Comparison of ENCODE assay signal across 8 cellular contexts in genomic region chr6:125153541-125154183, GRCh38. TPM values are rescaled to one million over a fixed set of nuclear protein-coding genes. Genes with fewer than 3 reads are reported as not detected.
DNase-seq lines count a peak whose midpoint lies in the region; ATAC-seq and FAIRE-seq lines count a peak whose summit lies in the region.

Gene TPD52L1, plus strand, starts transcription at chr6:125153773. Its CDS starts 179 bp downstream, at chr6:125153952.

- H2BK5ac ChIP-seq in mesenchymal stem cell (ENCODE audit: low read depth, low read length, poor library complexity, severe bottlenecking) = no peak within 1 kb of the TSS

- H3K36me3 ChIP-seq in endocrine pancreas (ENCODE audit: control insufficient read depth, insufficient read depth, low read length) (no peaks in the 10 kb centered on the region), mesenchymal stem cell (ENCODE audit: control insufficient read depth in 1 of 2, insufficient read depth in 2 of 2, low read depth in 1 of 2, low read length in 2 of 2) (no peaks in the 10 kb centered on the region)

- H3K4me2 ChIP-seq in mesenchymal stem cell (ENCODE audit: low read length, poor library complexity, severe bottlenecking) = peak within 1 kb of the TSS; percentile 98

- no peak within 1 kb of the TSS for H2BK120ac ChIP-seq in mesenchymal stem cell (ENCODE audit: low read depth, low read length)

- DNase-seq in AG20443 (ENCODE audit: low spot score) (peak; percentile 82), GM19239 (ENCODE audit: insufficient read length, low spot score) (peak; percentile 67), NCI-H526 (lab: John Stamatoyannopoulos, UW) (peak; percentile 47 to 77), mesenchymal stem cell (peak; percentile 65)
- peak; percentile 77 for DNase-seq in activated CD8-positive, alpha-beta memory T cell treated with anti-CD3 and anti-CD28 coated beads for 24 hours
- peak; percentile 36 for DNase-seq in stimulated activated CD8-positive, alpha-beta memory T cell treated with anti-CD3 and anti-CD28 coated beads, Interleukin-12 subunit alpha, Interleukin-12 subunit beta, amount 100 ng/mL, for 1 hour (ENCODE audit: low read depth)

- no peak within 1 kb of the TSS for H3K27ac ChIP-seq in mesenchymal stem cell (ENCODE audit: low read length, poor library complexity, severe bottlenecking)

- H3K9me3 ChIP-seq in endocrine pancreas (ENCODE audit: control insufficient read depth, low read length) = no peaks in the 10 kb centered on the region
- no peaks in the 10 kb centered on the region for H3K9me3 ChIP-seq in mesenchymal stem cell (ENCODE audit: control insufficient read depth, low read length)

- peak within 1 kb of the TSS; percentile 77 for H4K8ac ChIP-seq in mesenchymal stem cell (ENCODE audit: low read length)

- no peak within 1 kb of the TSS for H3K4ac ChIP-seq in mesenchymal stem cell (ENCODE audit: low read depth in 1 of 2, low read length in 2 of 2)

- peak; percentile 44 for FAIRE-seq in GM19239 (lab: Jason Lieb, UNC)

- peak within 1 kb of the TSS; percentile 80 for H2AFZ ChIP-seq in mesenchymal stem cell (ENCODE audit: low read depth, low read length)

- 1% methylated on average over 43 of the region's 46 CpGs for WGBS in mesenchymal stem cell

- peak within 1 kb of the TSS in 1 of 2 experiments; percentile 71 for H2BK12ac ChIP-seq in mesenchymal stem cell (ENCODE audit: low read length in 2 of 2)

- H2BK15ac ChIP-seq in mesenchymal stem cell (ENCODE audit: low read depth, poor library complexity, severe bottlenecking) = peak within 1 kb of the TSS; percentile 70

- H3K27me3 ChIP-seq in endocrine pancreas (ENCODE audit: control insufficient read depth, insufficient read depth, low read length) = no peaks in the 10 kb centered on the region
- peaks cover 0 to 3% of the 10 kb centered on the region in 2 experiments for H3K27me3 ChIP-seq in mesenchymal stem cell (ENCODE audit: control insufficient read depth in 1 of 2, insufficient read depth in 1 of 2, low read length in 2 of 2)

- peaks cover 6% of the 10 kb centered on the region for H3K4me1 ChIP-seq in endocrine pancreas (ENCODE audit: control insufficient read depth, insufficient read depth, low read length)
- H3K4me1 ChIP-seq in mesenchymal stem cell (ENCODE audit: control insufficient read depth, insufficient read depth, low read depth, low read length) = peaks cover 2% of the 10 kb centered on the region

- no peak within 1 kb of the TSS for H4K91ac ChIP-seq in mesenchymal stem cell (ENCODE audit: low read length)

- H3K9ac ChIP-seq in endocrine pancreas (ENCODE audit: control insufficient read depth, insufficient read depth, low read length) (peak within 1 kb of the TSS; percentile 13), mesenchymal stem cell (ENCODE audit: low read length) (peak within 1 kb of the TSS; percentile 72)

- H3K4me3 ChIP-seq in endocrine pancreas (ENCODE audit: control insufficient read depth, insufficient read depth, low read length) (peak within 1 kb of the TSS; percentile 41), mesenchymal stem cell (ENCODE audit: insufficient read depth in 1 of 2, low read depth in 1 of 2, low read length in 2 of 2) (peak within 1 kb of the TSS; percentile 73 to 85)

- H2AK5ac ChIP-seq in mesenchymal stem cell (ENCODE audit: low read length, severe bottlenecking) = no peak within 1 kb of the TSS

- peak within 1 kb of the TSS in 1 of 2 experiments; percentile 83 for H3K23ac ChIP-seq in mesenchymal stem cell (ENCODE audit: low read length in 2 of 2)

- H3K14ac ChIP-seq in mesenchymal stem cell (ENCODE audit: low read length in 2 of 2) = peak within 1 kb of the TSS in 1 of 2 experiments; percentile 73

- peak; percentile 93 for ATAC-seq in HG03378 (IDR thresholded peaks at IDR 0.05; ENCODE audit: unreplicated experiment)

- peak within 1 kb of the TSS in 1 of 2 experiments; percentile 78 for H3K18ac ChIP-seq in mesenchymal stem cell (ENCODE audit: low read depth in 1 of 2, low read length in 2 of 2)

- H3K79me1 ChIP-seq in mesenchymal stem cell (replicated peaks; ENCODE audit: low read length, poor library complexity, severe bottlenecking) = peaks cover 17% of the 10 kb centered on the region

RNA-seq across cellular contexts. Expression of gene TPD52L1, which starts in this region (rescaled TPM):
- polyA plus RNA-seq in mesenchymal stem cell (2013, experiment 1 of 2) = 6.5 TPM
- 5.5 TPM for polyA plus RNA-seq in mesenchymal stem cell (2013, experiment 2 of 2)
